Comparison of ENCODE assay signal across 14 cellular contexts in the genomic region with DNA sequence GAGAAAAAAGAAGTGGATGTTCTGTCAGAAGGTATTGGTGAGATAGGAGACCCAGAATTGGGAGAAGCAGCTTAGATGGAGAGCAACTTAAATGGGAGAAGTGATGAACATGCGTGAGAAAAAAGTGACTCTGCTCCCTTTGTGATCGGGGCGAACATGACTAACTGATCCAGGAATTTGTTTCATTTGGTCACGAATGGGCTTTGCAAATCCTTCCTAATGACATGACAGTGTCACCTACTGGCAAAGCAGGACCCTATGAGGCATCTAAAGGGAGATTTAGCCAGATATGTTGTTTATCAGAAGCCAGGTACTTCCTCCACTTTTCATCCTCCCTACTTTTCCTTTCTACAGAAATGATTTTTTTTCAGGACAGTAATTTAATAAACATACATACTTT.
DNase-seq lines count a peak whose midpoint lies in the region; ATAC-seq and TF ChIP-seq lines count a peak whose summit lies in the region.
"Had no signal": no experiment of that assay in that cellular context is flagged by ENCODE, and none has a peak within 500 bp of the region (broad histone marks: within the 10 kb centered on the region; RNA-seq: fewer than 3 reads in every experiment).

No MANE protein-coding gene starts in this region.

- H3K4me1 ChIP-seq in iPS DF 6.9 (ENCODE audit: control insufficient read depth, insufficient read depth, low read length): no peaks in the 10 kb centered on the region
- H3K4me1 ChIP-seq: ascending aorta had no signal

- H3K4me3 ChIP-seq in HFF-Myc (replicated peaks; ENCODE audit: low read depth, low read length) (no peak overlapping the region), brain microvascular endothelial cell (ENCODE audit: low read depth, low read length) (no peak overlapping the region), iPS DF 6.9 (ENCODE audit: low read length) (no peak overlapping the region)
- H3K4me3 ChIP-seq: ascending aorta had no signal

- no peaks in the 10 kb centered on the region for H3K9me3 ChIP-seq in iPS DF 6.9 (ENCODE audit: control insufficient read depth, insufficient read depth, low read length)
- H3K9me3 ChIP-seq: ascending aorta had no signal

- in situ Hi-C loops in ACHN (cut with HindIII; ENCODE audit: low pct_ligation_motif_present, low pct_unique_long_range_greater_than_20kb, low sequenced_read_pairs): no loop called here
- in situ Hi-C loops in brain microvascular endothelial cell (cut with HindIII; ENCODE audit: low pct_ligation_motif_present, low sequenced_read_pairs): no loop called here

- H3K27ac ChIP-seq in brain microvascular endothelial cell (peak overlapping the region; percentile 54), iPS DF 6.9 (ENCODE audit: low read length) (no peak overlapping the region)
- H3K27ac ChIP-seq: ascending aorta, C4-2B had no signal

- H3K36me3 ChIP-seq in brain microvascular endothelial cell (replicated peaks): no peaks in the 10 kb centered on the region
- H3K36me3 ChIP-seq in iPS DF 6.9 (ENCODE audit: control insufficient read depth, insufficient read depth, low read length): no peaks in the 10 kb centered on the region
- H3K36me3 ChIP-seq: ascending aorta had no signal

- DNase-seq in ACHN: peak; percentile 4
- peak; percentile 1 for DNase-seq in HFF-Myc (ENCODE audit: extremely low read depth, low read depth)
- DNase-seq in brain microvascular endothelial cell: peak; percentile 87
- peak; percentile 4 for DNase-seq in iPS DF 6.9 (ENCODE audit: low read depth, low spot score)
- DNase-seq in C1 segment of cervical spinal cord (lab: John Stamatoyannopoulos, UW): no peak
- no peak for DNase-seq in activated CD4-positive, alpha-beta T cell treated with anti-CD3 and anti-CD28 coated beads for 1 hour
- DNase-seq: activated T-cell treated with anti-CD3 and anti-CD28 coated beads, Interleukin-2, amount 50 U/mL, for 48 hours; GOT3; naive B cell; NCI-H1694 had no signal

- no peaks in the 10 kb centered on the region for H3K27me3 ChIP-seq in brain microvascular endothelial cell (replicated peaks)
- no peaks in the 10 kb centered on the region for H3K27me3 ChIP-seq in iPS DF 6.9 (ENCODE audit: control insufficient read depth, insufficient read depth, low read length)
- H3K27me3 ChIP-seq: ascending aorta had no signal

- ATAC-seq in GM21825 (IDR thresholded peaks at IDR 0.05; ENCODE audit: unreplicated experiment) (no peak), GM19395 (IDR thresholded peaks at IDR 0.05; ENCODE audit: unreplicated experiment) (no peak)

- no CpG with 5 or more reads among the region's 4 CpGs for WGBS in iPS DF 6.9 (ENCODE audit: insufficient coverage, insufficient read length)

- no peak for TF ChIP-seq CTCF in HFF-Myc (IDR thresholded peaks at IDR 0.05; ENCODE audit: low read depth, low read length, missing control alignments)
- TF ChIP-seq CTCF in brain microvascular endothelial cell (IDR thresholded peaks at IDR 0.05; ENCODE audit: low read depth, low read length, missing control alignments): peak; percentile 54

Comparison
In these comparisons a context has a peak if more than half of its experiments do, and no peak if none do; other contexts are left out.
1. DNase-seq: peak in ACHN (single experiment), HFF-Myc (single experiment), brain microvascular endothelial cell (single experiment) and iPS DF 6.9 (single experiment); none in C1 segment of cervical spinal cord (0 of 14) and activated CD4-positive, alpha-beta T cell treated with anti-CD3 and anti-CD28 coated beads for 1 hour (single experiment).